Comparison of ENCODE assay signal across 1 cellular context in the genomic region with DNA sequence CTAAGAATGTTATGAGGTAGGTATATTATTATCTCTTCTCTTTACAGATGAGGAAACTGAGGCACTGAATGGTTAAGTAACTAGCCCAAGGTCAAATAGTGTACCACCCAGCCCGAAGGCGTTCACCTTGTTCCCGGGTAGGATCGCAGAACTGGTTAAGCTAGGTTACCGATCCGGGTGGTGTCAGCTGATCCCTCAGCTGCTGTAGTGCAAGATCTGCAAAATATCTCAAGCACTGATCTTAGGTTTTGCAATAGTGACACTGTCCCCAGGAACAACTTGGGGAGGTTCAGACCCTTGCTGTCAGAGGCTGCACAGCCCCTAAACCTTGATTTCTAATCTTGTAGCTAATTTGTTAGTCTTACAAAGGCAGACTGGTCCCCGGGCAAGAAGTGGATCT.
A peak's percentile ranks its signal among the peaks of the same experiment; 100 is the strongest.
TF ChIP-seq lines count a peak whose summit lies in the region.

No MANE protein-coding gene starts in this region.

TF ChIP-seq in K562, 482 proteins besides CTCF, POLR2A, EP300 and RAD21 (continued from another document):
- TF ChIP-seq, protein P1, sequence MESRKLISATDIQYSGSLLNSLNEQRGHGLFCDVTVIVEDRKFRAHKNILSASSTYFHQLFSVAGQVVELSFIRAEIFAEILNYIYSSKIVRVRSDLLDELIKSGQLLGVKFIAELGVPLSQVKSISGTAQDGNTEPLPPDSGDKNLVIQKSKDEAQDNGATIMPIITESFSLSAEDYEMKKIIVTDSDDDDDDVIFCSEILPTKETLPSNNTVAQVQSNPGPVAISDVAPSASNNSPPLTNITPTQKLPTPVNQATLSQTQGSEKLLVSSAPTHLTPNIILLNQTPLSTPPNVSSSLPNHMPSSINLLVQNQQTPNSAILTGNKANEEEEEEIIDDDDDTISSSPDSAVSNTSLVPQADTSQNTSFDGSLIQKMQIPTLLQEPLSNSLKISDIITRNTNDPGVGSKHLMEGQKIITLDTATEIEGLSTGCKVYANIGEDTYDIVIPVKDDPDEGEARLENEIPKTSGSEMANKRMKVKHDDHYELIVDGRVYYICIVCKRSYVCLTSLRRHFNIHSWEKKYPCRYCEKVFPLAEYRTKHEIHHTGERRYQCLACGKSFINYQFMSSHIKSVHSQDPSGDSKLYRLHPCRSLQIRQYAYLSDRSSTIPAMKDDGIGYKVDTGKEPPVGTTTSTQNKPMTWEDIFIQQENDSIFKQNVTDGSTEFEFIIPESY (CRISPR knock-in tag; IDR thresholded peaks at IDR 0.05), result no peak
- TF ChIP-seq, protein P2, sequence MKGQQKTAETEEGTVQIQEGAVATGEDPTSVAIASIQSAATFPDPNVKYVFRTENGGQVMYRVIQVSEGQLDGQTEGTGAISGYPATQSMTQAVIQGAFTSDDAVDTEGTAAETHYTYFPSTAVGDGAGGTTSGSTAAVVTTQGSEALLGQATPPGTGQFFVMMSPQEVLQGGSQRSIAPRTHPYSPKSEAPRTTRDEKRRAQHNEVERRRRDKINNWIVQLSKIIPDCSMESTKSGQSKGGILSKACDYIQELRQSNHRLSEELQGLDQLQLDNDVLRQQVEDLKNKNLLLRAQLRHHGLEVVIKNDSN (CRISPR knock-in tag; IDR thresholded peaks at IDR 0.05), result peak; percentile 28; the same call in 1 of the 2 replicates
- no peak for TF ChIP-seq ZNF133 (CRISPR knock-in tag; IDR thresholded peaks at IDR 0.05)
- TF ChIP-seq NFIX (CRISPR knock-in tag; IDR thresholded peaks at IDR 0.05; ENCODE audit: low read depth), result no peak
- TF ChIP-seq ZFP1 (CRISPR knock-in tag; IDR thresholded peaks at IDR 0.05), result no peak
- TF ChIP-seq, protein P3, sequence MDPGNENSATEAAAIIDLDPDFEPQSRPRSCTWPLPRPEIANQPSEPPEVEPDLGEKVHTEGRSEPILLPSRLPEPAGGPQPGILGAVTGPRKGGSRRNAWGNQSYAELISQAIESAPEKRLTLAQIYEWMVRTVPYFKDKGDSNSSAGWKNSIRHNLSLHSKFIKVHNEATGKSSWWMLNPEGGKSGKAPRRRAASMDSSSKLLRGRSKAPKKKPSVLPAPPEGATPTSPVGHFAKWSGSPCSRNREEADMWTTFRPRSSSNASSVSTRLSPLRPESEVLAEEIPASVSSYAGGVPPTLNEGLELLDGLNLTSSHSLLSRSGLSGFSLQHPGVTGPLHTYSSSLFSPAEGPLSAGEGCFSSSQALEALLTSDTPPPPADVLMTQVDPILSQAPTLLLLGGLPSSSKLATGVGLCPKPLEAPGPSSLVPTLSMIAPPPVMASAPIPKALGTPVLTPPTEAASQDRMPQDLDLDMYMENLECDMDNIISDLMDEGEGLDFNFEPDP (CRISPR knock-in tag; IDR thresholded peaks at IDR 0.05), result no peak
- no peak for TF ChIP-seq PHF8 (IDR thresholded peaks at IDR 0.05; ENCODE audit: borderline replicate concordance, low read length)
- TF ChIP-seq, protein P4, sequence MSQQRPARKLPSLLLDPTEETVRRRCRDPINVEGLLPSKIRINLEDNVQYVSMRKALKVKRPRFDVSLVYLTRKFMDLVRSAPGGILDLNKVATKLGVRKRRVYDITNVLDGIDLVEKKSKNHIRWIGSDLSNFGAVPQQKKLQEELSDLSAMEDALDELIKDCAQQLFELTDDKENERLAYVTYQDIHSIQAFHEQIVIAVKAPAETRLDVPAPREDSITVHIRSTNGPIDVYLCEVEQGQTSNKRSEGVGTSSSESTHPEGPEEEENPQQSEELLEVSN (IDR thresholded peaks at IDR 0.05; ENCODE audit: borderline replicate concordance in 1 of 2, extremely low read depth in 1 of 2, insufficient read depth in 1 of 2, insufficient read length in 1 of 2, low read depth in 1 of 2, low read length in 1 of 2, poor library complexity in 1 of 2, severe bottlenecking in 1 of 2), result no peak
- TF ChIP-seq ZBED1 (IDR thresholded peaks at IDR 0.05), result no peak
- TF ChIP-seq, protein P5, sequence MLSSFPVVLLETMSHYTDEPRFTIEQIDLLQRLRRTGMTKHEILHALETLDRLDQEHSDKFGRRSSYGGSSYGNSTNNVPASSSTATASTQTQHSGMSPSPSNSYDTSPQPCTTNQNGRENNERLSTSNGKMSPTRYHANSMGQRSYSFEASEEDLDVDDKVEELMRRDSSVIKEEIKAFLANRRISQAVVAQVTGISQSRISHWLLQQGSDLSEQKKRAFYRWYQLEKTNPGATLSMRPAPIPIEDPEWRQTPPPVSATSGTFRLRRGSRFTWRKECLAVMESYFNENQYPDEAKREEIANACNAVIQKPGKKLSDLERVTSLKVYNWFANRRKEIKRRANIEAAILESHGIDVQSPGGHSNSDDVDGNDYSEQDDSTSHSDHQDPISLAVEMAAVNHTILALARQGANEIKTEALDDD (IDR thresholded peaks at IDR 0.05), result peak; percentile 74
- TF ChIP-seq, protein P6, sequence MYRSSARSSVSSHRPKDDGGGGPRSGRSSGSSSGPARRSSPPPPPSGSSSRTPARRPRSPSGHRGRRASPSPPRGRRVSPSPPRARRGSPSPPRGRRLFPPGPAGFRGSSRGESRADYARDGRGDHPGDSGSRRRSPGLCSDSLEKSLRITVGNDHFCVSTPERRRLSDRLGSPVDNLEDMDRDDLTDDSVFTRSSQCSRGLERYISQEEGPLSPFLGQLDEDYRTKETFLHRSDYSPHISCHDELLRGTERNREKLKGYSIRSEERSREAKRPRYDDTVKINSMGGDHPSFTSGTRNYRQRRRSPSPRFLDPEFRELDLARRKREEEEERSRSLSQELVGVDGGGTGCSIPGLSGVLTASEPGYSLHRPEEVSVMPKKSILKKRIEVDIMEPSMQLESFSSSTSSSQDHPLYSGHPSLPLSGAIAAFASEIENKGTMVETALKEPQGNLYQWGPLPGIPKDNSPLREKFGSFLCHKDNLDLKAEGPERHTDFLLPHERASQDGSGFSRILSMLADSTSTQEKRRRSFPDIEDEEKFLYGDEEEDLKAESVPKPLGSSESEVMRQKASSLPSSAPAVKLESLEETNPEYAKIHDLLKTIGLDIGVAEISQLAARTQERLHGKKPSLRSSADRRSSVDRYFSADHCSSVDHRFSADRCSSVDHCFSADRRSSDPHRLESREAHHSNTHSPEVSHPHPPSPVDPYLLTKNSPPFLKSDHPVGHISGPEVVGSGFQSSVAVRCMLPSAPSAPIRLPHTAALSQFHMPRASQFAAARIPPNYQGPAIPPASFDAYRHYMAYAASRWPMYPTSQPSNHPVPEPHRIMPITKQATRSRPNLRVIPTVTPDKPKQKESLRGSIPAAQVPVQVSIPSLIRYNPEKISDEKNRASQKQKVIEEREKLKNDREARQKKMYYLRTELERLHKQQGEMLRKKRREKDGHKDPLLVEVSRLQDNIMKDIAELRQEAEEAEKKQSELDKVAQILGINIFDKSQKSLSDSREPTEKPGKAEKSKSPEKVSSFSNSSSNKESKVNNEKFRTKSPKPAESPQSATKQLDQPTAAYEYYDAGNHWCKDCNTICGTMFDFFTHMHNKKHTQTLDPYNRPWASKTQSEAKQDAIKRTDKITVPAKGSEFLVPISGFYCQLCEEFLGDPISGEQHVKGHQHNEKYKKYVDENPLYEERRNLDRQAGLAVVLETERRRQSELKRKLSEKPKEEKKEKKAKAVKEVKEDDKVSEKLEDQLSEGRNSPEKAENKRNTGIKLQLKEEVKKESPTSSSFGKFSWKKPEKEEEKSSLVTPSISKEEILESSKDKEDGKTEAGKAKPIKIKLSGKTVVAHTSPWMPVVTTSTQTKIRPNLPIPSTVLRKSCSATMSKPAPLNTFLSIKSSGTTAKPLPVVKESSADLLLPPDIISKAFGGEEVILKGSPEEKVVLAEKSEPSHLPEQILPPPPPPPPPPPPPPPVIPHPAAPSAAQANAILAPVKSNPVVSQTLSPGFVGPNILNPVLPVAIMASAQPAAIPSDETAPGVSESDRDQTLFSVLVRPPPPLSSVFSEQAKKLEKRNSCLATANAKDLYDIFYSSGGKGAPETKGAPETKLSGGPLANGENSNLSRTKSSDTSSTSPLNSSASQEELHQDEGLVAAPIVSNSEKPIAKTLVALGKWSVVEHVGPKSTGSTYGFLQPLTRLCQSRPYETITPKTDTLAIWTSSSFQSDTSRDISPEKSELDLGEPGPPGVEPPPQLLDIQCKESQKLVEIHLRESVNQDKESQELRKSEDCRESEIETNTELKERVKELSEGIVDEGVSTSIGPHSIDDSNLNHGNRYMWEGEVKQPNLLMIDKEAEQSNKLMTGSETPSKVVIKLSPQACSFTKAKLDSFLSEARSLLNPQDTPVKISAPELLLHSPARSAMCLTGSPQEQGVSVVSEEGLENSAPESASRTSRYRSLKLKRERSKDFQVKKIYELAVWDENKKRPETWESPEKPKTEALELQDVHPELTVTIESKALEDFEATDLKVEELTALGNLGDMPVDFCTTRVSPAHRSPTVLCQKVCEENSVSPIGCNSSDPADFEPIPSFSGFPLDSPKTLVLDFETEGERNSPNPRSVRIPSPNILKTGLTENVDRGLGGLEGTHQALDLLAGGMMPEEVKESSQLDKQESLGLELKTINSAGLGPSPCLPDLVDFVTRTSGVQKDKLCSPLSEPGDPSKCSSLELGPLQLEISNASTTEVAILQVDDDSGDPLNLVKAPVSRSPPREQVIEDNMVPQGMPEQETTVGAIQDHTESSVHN (IDR thresholded peaks at IDR 0.05; ENCODE audit: borderline replicate concordance in 1 of 2, low read depth in 1 of 2), result no peak
- TF ChIP-seq CEBPB (tag; IDR thresholded peaks at IDR 0.05), result peak; percentile 80
- TF ChIP-seq, protein P7, sequence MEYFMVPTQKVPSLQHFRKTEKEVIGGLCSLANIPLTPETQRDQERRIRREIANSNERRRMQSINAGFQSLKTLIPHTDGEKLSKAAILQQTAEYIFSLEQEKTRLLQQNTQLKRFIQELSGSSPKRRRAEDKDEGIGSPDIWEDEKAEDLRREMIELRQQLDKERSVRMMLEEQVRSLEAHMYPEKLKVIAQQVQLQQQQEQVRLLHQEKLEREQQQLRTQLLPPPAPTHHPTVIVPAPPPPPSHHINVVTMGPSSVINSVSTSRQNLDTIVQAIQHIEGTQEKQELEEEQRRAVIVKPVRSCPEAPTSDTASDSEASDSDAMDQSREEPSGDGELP (CRISPR knock-in tag; IDR thresholded peaks at IDR 0.05; ENCODE audit: borderline replicate concordance), result peak; percentile 43; the same call in 1 of the 2 replicates
- TF ChIP-seq BRD4 (IDR thresholded peaks at IDR 0.05), result no peak
- TF ChIP-seq DIDO1 (tag; IDR thresholded peaks at IDR 0.05; ENCODE audit: low read depth), result no peak
- TF ChIP-seq NFYB (IDR thresholded peaks at IDR 0.05; ENCODE audit: extremely low read depth, insufficient read length), result no peak
- TF ChIP-seq, protein P8, sequence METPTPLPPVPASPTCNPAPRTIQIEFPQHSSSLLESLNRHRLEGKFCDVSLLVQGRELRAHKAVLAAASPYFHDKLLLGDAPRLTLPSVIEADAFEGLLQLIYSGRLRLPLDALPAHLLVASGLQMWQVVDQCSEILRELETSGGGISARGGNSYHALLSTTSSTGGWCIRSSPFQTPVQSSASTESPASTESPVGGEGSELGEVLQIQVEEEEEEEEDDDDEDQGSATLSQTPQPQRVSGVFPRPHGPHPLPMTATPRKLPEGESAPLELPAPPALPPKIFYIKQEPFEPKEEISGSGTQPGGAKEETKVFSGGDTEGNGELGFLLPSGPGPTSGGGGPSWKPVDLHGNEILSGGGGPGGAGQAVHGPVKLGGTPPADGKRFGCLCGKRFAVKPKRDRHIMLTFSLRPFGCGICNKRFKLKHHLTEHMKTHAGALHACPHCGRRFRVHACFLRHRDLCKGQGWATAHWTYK (CRISPR knock-in tag; IDR thresholded peaks at IDR 0.05), result no peak
- no peak for TF ChIP-seq BHLHE40 (IDR thresholded peaks at IDR 0.05; ENCODE audit: low read length)
- no peak for TF ChIP-seq HCFC1 (IDR thresholded peaks at IDR 0.05; ENCODE audit: low read depth, low read length)
- TF ChIP-seq HNRNPH1 (optimal IDR thresholded peaks at IDR 0.05; ENCODE audit: low read depth, low read length), result no peak
- TF ChIP-seq BRCA1 (IDR thresholded peaks at IDR 0.05), result no peak
- TF ChIP-seq BRCA1 (CRISPR knock-in tag; IDR thresholded peaks at IDR 0.05), result no peak
- no peak for TF ChIP-seq CEBPG (CRISPR knock-in tag; IDR thresholded peaks at IDR 0.05)
- TF ChIP-seq CEBPG (tag; conservative IDR thresholded peaks at IDR 0.05 in 1 of 2, IDR thresholded peaks at IDR 0.05 in 1 of 2), result no peak
- TF ChIP-seq FOXM1 (IDR thresholded peaks at IDR 0.05; ENCODE audit: low read depth), result no peak
- TF ChIP-seq FOXM1 (CRISPR knock-in tag; IDR thresholded peaks at IDR 0.05; ENCODE audit: low read depth), result no peak
- no peak for TF ChIP-seq HOXB6 (CRISPR knock-in tag; IDR thresholded peaks at IDR 0.05; ENCODE audit: borderline replicate concordance)
- TF ChIP-seq ZZZ3 (IDR thresholded peaks at IDR 0.05), result no peak
- no peak for TF ChIP-seq XRCC5 (IDR thresholded peaks at IDR 0.05; ENCODE audit: low read depth, low read length)
